8 cellular contexts compared by ENCODE assay signal in genomic region chr11:12088047-12088481, GRCh38. TPM values are rescaled to one million over a fixed set of nuclear protein-coding genes. Genes with fewer than 3 reads are reported as not detected.
DNase-seq lines count a peak whose midpoint lies in the region; ATAC-seq and TF ChIP-seq lines count a peak whose summit lies in the region.

No MANE protein-coding gene starts in this region.

- H3K4me3 ChIP-seq in coronary artery = peak overlapping the region; percentile 65

- peak overlapping the region; percentile 97 to 98 for H3K27ac ChIP-seq in coronary artery

- TF ChIP-seq CTCF in coronary artery (IDR thresholded peaks at IDR 0.05) (no peak), GM20000 (IDR thresholded peaks at IDR 0.05; ENCODE audit: extremely low read depth, missing control alignments) (no peak)

- ATAC-seq in HG03521 (IDR thresholded peaks at IDR 0.05; ENCODE audit: unreplicated experiment) (no peak), HG02885 (IDR thresholded peaks at IDR 0.05; ENCODE audit: poor library complexity, unreplicated experiment) (no peak), GM19463 (IDR thresholded peaks at IDR 0.05; ENCODE audit: unreplicated experiment) (no peak)

- DNase-seq in COLO668 (lab: John Stamatoyannopoulos, UW; ENCODE audit: unreplicated experiment) = peak; percentile 7
- peak; percentile 38 for DNase-seq in NCI-H226
- peak; percentile 89 for DNase-seq in coronary artery (ENCODE audit: low spot score)
- peak; percentile 28 for DNase-seq in myocyte (ENCODE audit: low read depth)
- DNase-seq in GM20000 (ENCODE audit: low spot score) = no peak

RNA-seq across cellular contexts. Expression of gene MICAL2, which starts 22.3 kb away (rescaled TPM):
- total RNA-seq in myocyte = 14.7 TPM in 2 replicates
- polyA plus RNA-seq in myocyte (2012) = 179 TPM
